Comparison of ENCODE assay signal across 11 cellular contexts in the genomic region with DNA sequence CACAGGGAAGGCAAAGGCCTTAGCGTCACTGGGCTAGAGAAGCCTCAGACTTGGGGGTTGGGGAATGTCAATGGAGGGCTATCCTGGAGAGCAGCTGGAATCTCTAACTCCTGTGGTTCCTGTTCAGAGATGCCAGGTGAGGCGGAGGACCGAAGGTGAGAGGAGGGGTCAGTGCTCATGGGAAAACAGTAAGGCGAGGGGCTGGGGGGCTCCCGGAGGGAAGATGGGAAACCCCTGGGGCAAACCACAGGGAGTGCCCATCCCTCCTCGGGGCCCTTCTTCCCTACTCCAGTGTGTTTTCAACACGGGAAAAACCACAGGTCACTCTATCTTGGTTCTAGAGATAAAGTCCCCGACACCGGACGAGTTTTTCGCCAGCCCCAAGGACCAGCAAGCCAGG. TPM values are rescaled to one million over a fixed set of nuclear protein-coding genes. Genes with fewer than 3 reads are reported as not detected.
DNase-seq lines count a peak whose midpoint lies in the region; ATAC-seq and TF ChIP-seq lines count a peak whose summit lies in the region.
"Had no signal": no experiment of that assay in that cellular context is flagged by ENCODE, and none has a peak within 500 bp of the region (broad histone marks: within the 10 kb centered on the region; RNA-seq: fewer than 3 reads in every experiment).

No MANE protein-coding gene starts in this region.

- peak overlapping the region; percentile 21 to 46 for H3K4me3 Mint-ChIP-seq in activated T-cell treated with anti-CD3 and anti-CD28 coated beads, Interleukin-2, amount 50 U/mL, for 72 hours

- no peak for ATAC-seq in activated T-cell treated with anti-CD3 and anti-CD28 coated beads, Interleukin-2, amount 50 U/mL, for 72 hours (replicated peaks in 1 of 2)
- ATAC-seq in activated naive CD4-positive, alpha-beta T cell treated with anti-CD3 and anti-CD28 coated beads, Interleukin-2, amount 50 U/mL, for 72 hours: no peak
- ATAC-seq in left lung (no peak), left colon (no peak)
- ATAC-seq: activated CD4-positive, CD25-positive, alpha-beta regulatory T cell treated with anti-CD3 and anti-CD28 coated beads, Interleukin-2, amount 50 U/mL, for 24 hours had no signal

- H3K4me1 ChIP-seq in left lung: peaks cover 25 to 51% of the 10 kb centered on the region in 2 donors

- DNase-seq in activated T-cell treated with anti-CD3 and anti-CD28 coated beads, Interleukin-2, amount 50 U/mL, for 72 hours: no peak
- no peak for DNase-seq in activated T-cell treated with anti-CD3 and anti-CD28 coated beads, Interleukin-2, amount 50 U/mL, for 1 hour
- DNase-seq in activated naive CD4-positive, alpha-beta T cell treated with anti-CD3 and anti-CD28 coated beads, Interleukin-2, amount 50 U/mL, for 72 hours (ENCODE audit: low spot score in 2 of 2): no peak
- DNase-seq in left lung: no peak
- DNase-seq in substantia nigra (lab: John Stamatoyannopoulos, UW): no peak
- no peak for DNase-seq in DMS79 (lab: John Stamatoyannopoulos, UW)
- DNase-seq in NCI-H1694 (lab: John Stamatoyannopoulos, UW): no peak
- no peak for DNase-seq in left colon
- DNase-seq: NCI-H1092, retina had no signal

- H3K27me3 ChIP-seq in left lung: no peaks in the 10 kb centered on the region

- intact Hi-C loops in left lung (cut with DNase I): no loop called here
- intact Hi-C loops in left colon (cut with DNase I, micrococcal nuclease): loop anchor here in 1 of 2 donors (10.0 kb wide), 1 partner anchor 102 kb away; no protein-coding TSS in a partner anchor

- H3K36me3 Mint-ChIP-seq in activated T-cell treated with anti-CD3 and anti-CD28 coated beads, Interleukin-2, amount 50 U/mL, for 72 hours (ENCODE audit: insufficient read depth in 2 of 2): no peaks in the 10 kb centered on the region
- H3K36me3 Mint-ChIP-seq in activated naive CD4-positive, alpha-beta T cell treated with anti-CD3 and anti-CD28 coated beads, Interleukin-2, amount 50 U/mL, for 72 hours: peaks cover 7 to 8% of the 10 kb centered on the region in 2 donors

- H3K36me3 ChIP-seq in left lung: peaks cover 0 to 48% of the 10 kb centered on the region in 2 donors

- H3K9me3 Mint-ChIP-seq in activated T-cell treated with anti-CD3 and anti-CD28 coated beads, Interleukin-2, amount 50 U/mL, for 72 hours: no peaks in the 10 kb centered on the region
- H3K9me3 Mint-ChIP-seq in activated naive CD4-positive, alpha-beta T cell treated with anti-CD3 and anti-CD28 coated beads, Interleukin-2, amount 50 U/mL, for 72 hours: no peaks in the 10 kb centered on the region

- peak overlapping the region; percentile 42 for H3K27ac Mint-ChIP-seq in activated T-cell treated with anti-CD3 and anti-CD28 coated beads, Interleukin-2, amount 50 U/mL, for 72 hours
- H3K27ac Mint-ChIP-seq in activated naive CD4-positive, alpha-beta T cell treated with anti-CD3 and anti-CD28 coated beads, Interleukin-2, amount 50 U/mL, for 72 hours: peak overlapping the region; percentile 57 to 89

- H3K27me3 Mint-ChIP-seq in activated T-cell treated with anti-CD3 and anti-CD28 coated beads, Interleukin-2, amount 50 U/mL, for 72 hours (ENCODE audit: low read depth): no peaks in the 10 kb centered on the region

- no peak for TF ChIP-seq CTCF in left lung (IDR thresholded peaks at IDR 0.05)

- peaks cover 29% of the 10 kb centered on the region for H3K4me1 Mint-ChIP-seq in activated T-cell treated with anti-CD3 and anti-CD28 coated beads, Interleukin-2, amount 50 U/mL, for 72 hours (ENCODE audit: low read depth)

- peak overlapping the region; percentile 95 to 98 for H3K27ac ChIP-seq in left lung
- peak overlapping the region; percentile 89 for H3K27ac ChIP-seq in substantia nigra (ENCODE audit: low read depth, low read length, poor library complexity, severe bottlenecking)

- no peaks in the 10 kb centered on the region for H3K9me3 ChIP-seq in left lung

- H3K4me3 ChIP-seq in left lung: peak overlapping the region in 1 of 2 donors; percentile 78

RNA-seq across cellular contexts. Expression of gene LRCH4, which starts 3.3 kb away (rescaled TPM):
- 100 to 1,000 TPM; 144 to 154 TPM for total RNA-seq in activated T-cell treated with anti-CD3 and anti-CD28 coated beads, Interleukin-2, amount 50 U/mL, for 72 hours
- total RNA-seq in activated naive CD4-positive, alpha-beta T cell treated with anti-CD3 and anti-CD28 coated beads, Interleukin-2, amount 50 U/mL, for 72 hours: 100 to 1,000 TPM in 1 of 2 donors, 10 to 100 TPM in 1; 76.2 to 178 TPM
- total RNA-seq in left lung (10 to 100 TPM; 66.5 to 86.5 TPM), left colon (10 to 100 TPM; 66.4 to 69.0 TPM)

RNA-seq across cellular contexts. Expression of gene FBXO24, which starts 3.5 kb away (rescaled TPM):
- total RNA-seq in activated T-cell treated with anti-CD3 and anti-CD28 coated beads, Interleukin-2, amount 50 U/mL, for 72 hours: 1 to 10 TPM; 2.1 to 3.6 TPM
- 1 to 10 TPM; 1.9 to 4.0 TPM for total RNA-seq in activated naive CD4-positive, alpha-beta T cell treated with anti-CD3 and anti-CD28 coated beads, Interleukin-2, amount 50 U/mL, for 72 hours
- total RNA-seq in left lung (under 1 TPM; 0.37 to 0.44 TPM), left colon (under 1 TPM; 0.34 to 0.58 TPM)

RNA-seq across cellular contexts. Expression of gene SAP25, which starts 8.9 kb away (rescaled TPM):
- total RNA-seq in activated T-cell treated with anti-CD3 and anti-CD28 coated beads, Interleukin-2, amount 50 U/mL, for 72 hours: 10 to 100 TPM; 21.4 to 23.4 TPM
- total RNA-seq in activated naive CD4-positive, alpha-beta T cell treated with anti-CD3 and anti-CD28 coated beads, Interleukin-2, amount 50 U/mL, for 72 hours: 10 to 100 TPM; 10.6 to 26.0 TPM
- 1 to 10 TPM; 6.3 to 8.3 TPM for total RNA-seq in left lung
- total RNA-seq in left colon: 1 to 10 TPM; 1.1 TPM

RNA-seq across cellular contexts. Expression of gene PCOLCE, which starts 19.5 kb away (rescaled TPM):
- total RNA-seq in activated T-cell treated with anti-CD3 and anti-CD28 coated beads, Interleukin-2, amount 50 U/mL, for 72 hours: 10 to 100 TPM; 12.9 to 13.7 TPM
- total RNA-seq in activated naive CD4-positive, alpha-beta T cell treated with anti-CD3 and anti-CD28 coated beads, Interleukin-2, amount 50 U/mL, for 72 hours: 10 to 100 TPM; 14.8 to 19.6 TPM
- total RNA-seq in left lung: 100 to 1,000 TPM; 158 to 204 TPM
- 10 to 100 TPM in 1 of 2 donors, 1 to 10 TPM in 1; 8.1 to 15.4 TPM for total RNA-seq in left colon

RNA-seq across cellular contexts. Expression of gene MOSPD3, which starts 29.7 kb away (rescaled TPM):
- 10 to 100 TPM; 12.6 to 13.4 TPM for total RNA-seq in activated T-cell treated with anti-CD3 and anti-CD28 coated beads, Interleukin-2, amount 50 U/mL, for 72 hours
- total RNA-seq in activated naive CD4-positive, alpha-beta T cell treated with anti-CD3 and anti-CD28 coated beads, Interleukin-2, amount 50 U/mL, for 72 hours: 10 to 100 TPM; 20.7 to 28.0 TPM
- total RNA-seq in left lung (10 to 100 TPM; 15.7 to 18.8 TPM), left colon (10 to 100 TPM; 15.3 to 18.6 TPM)
